Comparison of ENCODE assay signal across 9 cellular contexts in the genomic region with DNA sequence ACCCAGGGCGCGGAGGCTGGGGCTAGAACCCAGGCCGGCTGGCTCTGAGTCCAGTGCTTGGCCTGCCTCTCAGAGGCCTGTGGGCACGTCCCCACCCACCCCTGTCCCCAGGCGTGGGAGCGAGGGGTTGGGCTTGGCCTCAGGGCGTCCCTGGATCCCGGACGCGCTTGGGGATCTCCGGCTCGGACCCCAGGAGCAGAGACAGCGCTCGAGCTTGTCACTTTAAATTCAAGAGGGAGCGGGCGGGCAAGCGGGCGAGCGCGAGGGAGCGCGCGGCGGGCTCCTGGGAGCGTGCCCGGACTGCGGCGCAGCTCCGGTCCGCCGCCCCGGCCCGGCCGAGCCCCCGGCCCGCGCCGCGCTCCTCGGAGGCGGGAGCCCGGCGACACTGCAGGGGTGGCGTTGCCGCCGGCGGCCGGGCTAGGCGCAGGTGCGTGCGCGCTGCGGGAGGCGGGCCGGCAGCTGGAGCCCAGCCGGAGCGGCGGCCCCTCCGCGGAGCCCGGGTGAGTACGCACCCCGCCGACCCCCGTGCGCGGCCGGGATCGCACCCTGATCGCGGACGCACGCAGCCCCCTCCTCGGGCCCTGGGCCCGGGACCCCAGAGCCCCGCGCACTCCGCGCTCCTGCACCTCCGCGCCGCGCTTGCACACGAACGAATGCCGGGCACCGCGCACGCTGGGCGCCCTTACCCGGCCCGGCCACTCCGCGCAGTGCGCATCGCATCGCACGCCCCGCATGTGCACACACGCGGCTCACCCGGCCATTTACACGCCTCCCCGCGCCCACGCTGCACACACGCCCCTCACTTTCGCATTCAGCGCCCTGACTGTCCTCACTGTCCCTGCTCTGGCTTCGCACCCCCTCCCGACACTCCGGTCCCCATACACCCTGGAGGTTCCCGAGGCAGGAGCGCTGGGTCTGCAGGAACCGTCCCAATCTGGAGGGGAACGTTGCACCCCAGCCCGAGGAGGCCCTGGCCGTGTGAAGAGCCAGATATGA. TPM values are rescaled to one million over a fixed set of nuclear protein-coding genes. Genes with fewer than 3 reads are reported as not detected.
DNase-seq lines count a peak whose midpoint lies in the region; ATAC-seq and TF ChIP-seq lines count a peak whose summit lies in the region.
"Had no signal": no experiment of that assay in that cellular context is flagged by ENCODE, and none has a peak within 500 bp of the region (broad histone marks: within the 10 kb centered on the region; RNA-seq: fewer than 3 reads in every experiment).

TSS of gene SYT12 (plus strand) at position 174 of the 996 bp plus-strand sequence. CDS start 7,011 bp downstream, outside the sequence.

- CTCF ChIA-PET in RWPE1 (lab: Yijun Ruan, JAX), result interaction anchor here (0.6 to 0.9 kb wide), 3 partner anchors 30 to 173 kb away, joined by 3 to 4 read pairs (median 3); no protein-coding TSS in a partner anchor

- POLR2A ChIA-PET in RWPE1 (lab: Yijun Ruan, JAX; ENCODE audit: low non-redundant PET), result no interaction called here
- POLR2A ChIA-PET in naive thymus-derived CD8-positive, alpha-beta T cell (lab: Charles Lee), result no interaction called here

- peak within 1 kb of the TSS in 1 of 2 donors; percentile 32 for H3K27ac Mint-ChIP-seq in effector memory CD8-positive, alpha-beta T cell
- H3K27ac Mint-ChIP-seq in naive thymus-derived CD8-positive, alpha-beta T cell, result peak within 1 kb of the TSS in 4 of 10 donors; percentile 20 to 77 (median 46)

- H3K27ac ChIP-seq in RWPE1, result peak within 1 kb of the TSS; percentile 81

- DNase-seq in Daoy (ENCODE audit: low read depth) (peak; percentile 32), RWPE1 (ENCODE audit: low spot score) (no peak), dedifferentiated amniotic fluid mesenchymal stem cell (ENCODE audit: extremely low spot score) (no peak), COLO829 (ENCODE audit: low spot score) (no peak), mesenteric fat pad (ENCODE audit: low spot score) (no peak)
- no peak for DNase-seq in effector memory CD8-positive, alpha-beta T cell
- no peak for DNase-seq in naive thymus-derived CD8-positive, alpha-beta T cell

- H3K4me1 Mint-ChIP-seq in effector memory CD8-positive, alpha-beta T cell (ENCODE audit: low read depth in 2 of 2), result peaks cover 25 to 31% of the 10 kb centered on the region in 2 donors
- H3K4me1 Mint-ChIP-seq in naive thymus-derived CD8-positive, alpha-beta T cell, result peaks cover 11 to 32% (median 30%) of the 10 kb centered on the region in 4 donors

- H3K36me3 Mint-ChIP-seq in effector memory CD8-positive, alpha-beta T cell (ENCODE audit: insufficient read depth), result peaks cover 11% of the 10 kb centered on the region
- peaks cover 0 to 5% (median 2%) of the 10 kb centered on the region in 3 donors for H3K36me3 Mint-ChIP-seq in naive thymus-derived CD8-positive, alpha-beta T cell
- H3K36me3 Mint-ChIP-seq: IgD-negative memory B cell had no signal

- H3K27me3 Mint-ChIP-seq in effector memory CD8-positive, alpha-beta T cell, result peaks cover 17 to 31% of the 10 kb centered on the region in 2 donors
- H3K27me3 Mint-ChIP-seq in naive thymus-derived CD8-positive, alpha-beta T cell, result peaks cover 10 to 60% (median 31%) of the 10 kb centered on the region in 5 donors

- ATAC-seq in effector memory CD8-positive, alpha-beta T cell (replicated peaks), result peak; percentile 38
- peak; percentile 43 to 52 for ATAC-seq in naive thymus-derived CD8-positive, alpha-beta T cell
- ATAC-seq in GM19328 (IDR thresholded peaks at IDR 0.05; ENCODE audit: unreplicated experiment), result no peak

- peak within 1 kb of the TSS; percentile 83 to 86 for H3K4me3 Mint-ChIP-seq in effector memory CD8-positive, alpha-beta T cell
- H3K4me3 Mint-ChIP-seq in naive thymus-derived CD8-positive, alpha-beta T cell, result peak within 1 kb of the TSS; percentile 63 to 89 (median 84)

- no peak for TF ChIP-seq CTCF in RWPE1 (conservative IDR thresholded peaks at IDR 0.05; ENCODE audit: low read depth)

- no peaks in the 10 kb centered on the region for H3K9me3 Mint-ChIP-seq in effector memory CD8-positive, alpha-beta T cell
- peaks cover 0 to 6% (median 2%) of the 10 kb centered on the region in 9 donors for H3K9me3 Mint-ChIP-seq in naive thymus-derived CD8-positive, alpha-beta T cell

RNA-seq across cellular contexts. Expression of gene SYT12, which starts in this region (rescaled TPM):
- 0.15 and 1.1 TPM in 2 replicates for total RNA-seq in Daoy (2014; rRNA removed; shearing (Covaris generic))
- not detected for total RNA-seq in naive thymus-derived CD8-positive, alpha-beta T cell
- polyA plus RNA-seq in naive thymus-derived CD8-positive, alpha-beta T cell, result not detected
- 3.1 TPM for total RNA-seq in mesenteric fat pad
- polyA plus RNA-seq: IgD-negative memory B cell had no signal

Comparison
In these comparisons a context has a peak if more than half of its experiments do, and no peak if none do; other contexts are left out.
1. Peak in ATAC-seq in naive thymus-derived CD8-positive, alpha-beta T cell; RNA of the gene not detected or under 1 TPM.